Comparison of ENCODE assay signal across 8 cellular contexts in genomic region chr20:49979030-49979832, GRCh38. TPM values are rescaled to one million over a fixed set of nuclear protein-coding genes. Genes with fewer than 3 reads are reported as not detected.
A peak's percentile ranks its signal among the peaks of the same experiment; 100 is the strongest.
DNase-seq lines count a peak whose midpoint lies in the region; FAIRE-seq and TF ChIP-seq lines count a peak whose summit lies in the region.

No MANE protein-coding gene starts in this region.

- no peaks in the 10 kb centered on the region for H3K9me3 Mint-ChIP-seq in nephron

- H3K4me1 ChIP-seq in ACC112 (ENCODE audit: control insufficient read depth, insufficient read depth, low read length, unreplicated experiment) (no peaks in the 10 kb centered on the region), esophagus muscularis mucosa (peaks cover 25 to 37% (median 35%) of the 10 kb centered on the region in 4 donors)

- peak overlapping the region; percentile 45 for H3K4me3 ChIP-seq in ACC112 (ENCODE audit: low read depth, low read length)
- H3K4me3 ChIP-seq in esophagus muscularis mucosa = peak overlapping the region; percentile 36 to 43 (median 39)

- H3K27ac ChIP-seq in ACC112 (ENCODE audit: low read depth, low read length) (no peak overlapping the region), esophagus muscularis mucosa (replicated peaks in 1 of 4) (peak overlapping the region in 1 of 4 donors; percentile 15)

- intact Hi-C loops in esophagus muscularis mucosa (cut with DNase I) = loop anchor here (1.0 kb wide), 1 partner anchor 92 kb away; no protein-coding TSS in a partner anchor

- peaks cover 32% of the 10 kb centered on the region for H3K27me3 Mint-ChIP-seq in nephron (ENCODE audit: low read depth)

- 41% methylated on average over 14 of the region's 37 CpGs for WGBS in esophagus muscularis mucosa

- peaks cover 14% of the 10 kb centered on the region for H3K79me2 ChIP-seq in ACC112 (ENCODE audit: control insufficient read depth, insufficient read depth, low read length, unreplicated experiment)

- FAIRE-seq in GM19239 (lab: Jason Lieb, UNC) = peak; percentile 37

- H3K27ac Mint-ChIP-seq in nephron = no peak overlapping the region

- peak; percentile 61 for DNase-seq in GM19239 (ENCODE audit: insufficient read length, low spot score)
- DNase-seq in NCI-H748 (lab: John Stamatoyannopoulos, UW; ENCODE audit: unreplicated experiment) = peak; percentile 57
- DNase-seq in activated T-cell treated with anti-CD3 and anti-CD28 coated beads for 1 hour (ENCODE audit: low read depth) = peak; percentile 62
- DNase-seq in esophagus muscularis mucosa (ENCODE audit: extremely low spot score) = no peak
- DNase-seq in stimulated activated naive CD4-positive, alpha-beta T cell treated with Interleukin-2 at 50 U/mL for 16 hours (lab: John Stamatoyannopoulos, UW) = peak; percentile 44
- DNase-seq in cerebellar nuclear complex (lab: John Stamatoyannopoulos, UW) = no peak

- H3K27me3 ChIP-seq in ACC112 (ENCODE audit: insufficient read depth, low read length) = no peaks in the 10 kb centered on the region
- no peaks in the 10 kb centered on the region for H3K27me3 ChIP-seq in esophagus muscularis mucosa

- TF ChIP-seq EP300 in esophagus muscularis mucosa (IDR thresholded peaks at IDR 0.05) = no peak

- H3K9me3 ChIP-seq in esophagus muscularis mucosa = no peaks in the 10 kb centered on the region

- H3K36me3 Mint-ChIP-seq in nephron (ENCODE audit: low read depth) = peaks cover 4% of the 10 kb centered on the region

- peak overlapping the region; percentile 53 for H2AFZ ChIP-seq in ACC112 (ENCODE audit: low read length, unreplicated experiment)

- TF ChIP-seq POLR2A in esophagus muscularis mucosa (IDR thresholded peaks at IDR 0.05; ENCODE audit: low read depth) = no peak

- H3K4me1 Mint-ChIP-seq in nephron = peaks cover 35% of the 10 kb centered on the region

- H3K4me3 Mint-ChIP-seq in nephron = peak overlapping the region; percentile 40 to 68 (median 58)

- H3K36me3 ChIP-seq in ACC112 (ENCODE audit: insufficient read depth, low read length) (no peaks in the 10 kb centered on the region), esophagus muscularis mucosa (no peaks in the 10 kb centered on the region)

- TF ChIP-seq CTCF in esophagus muscularis mucosa (IDR thresholded peaks at IDR 0.05) = peak in 2 of 3 experiments; percentile 98 to 100
- peak; percentile 99 to 100 (median 99) for TF ChIP-seq CTCF in nephron (IDR thresholded peaks at IDR 0.05; ENCODE audit: unreplicated experiment in 3 of 3)

RNA-seq across cellular contexts. Expression of gene SNAI1, which starts 3.5 kb away (rescaled TPM):
- total RNA-seq in esophagus muscularis mucosa = 1 to 10 TPM in 3 of 4 donors, under 1 TPM in 1; 0.83 to 5.3 (median 3.0) TPM

RNA-seq across cellular contexts. Expression of gene RNF114, which starts 43.0 kb away (rescaled TPM):
- total RNA-seq in esophagus muscularis mucosa = 100 to 1,000 TPM in 1 of 4 donors, 10 to 100 TPM in 3; 65.2 to 142 (median 78.1) TPM

Comparison
In these comparisons a context has a peak if more than half of its experiments do, and no peak if none do; other contexts are left out.
1. DNase-seq: peak in GM19239 (single experiment), NCI-H748 (single experiment), activated T-cell treated with anti-CD3 and anti-CD28 coated beads for 1 hour (single experiment) and stimulated activated naive CD4-positive, alpha-beta T cell treated with Interleukin-2 at 50 U/mL for 16 hours (single experiment); none in esophagus muscularis mucosa (single experiment) and cerebellar nuclear complex (0 of 2).